Comparison of ENCODE assay signal across 1 cellular context in genomic region chr1:153786038-153786790, GRCh38.
A peak's percentile ranks its signal among the peaks of the same experiment; 100 is the strongest.
TF ChIP-seq lines count a peak whose summit lies in the region.

No MANE protein-coding gene starts in this region.

TF ChIP-seq in K562, 482 proteins besides CTCF, POLR2A, EP300 and RAD21:
- TF ChIP-seq BCOR (IDR thresholded peaks at IDR 0.05) (peak; percentile 72; the same call in 1 of the 2 replicates), KDM1A (IDR thresholded peaks at IDR 0.05) (peak in 1 of 2 experiments; percentile 48; a peak in 2 of 4 replicates), SRF (CRISPR knock-in tag; IDR thresholded peaks at IDR 0.05) (no peak), ZNF146 (CRISPR knock-in tag; IDR thresholded peaks at IDR 0.05; ENCODE audit: unreplicated experiment) (peak; percentile 99), RBM25 (IDR thresholded peaks at IDR 0.05; ENCODE audit: low read depth, low read length, severe bottlenecking) (peak; percentile 47), ZNF551 (CRISPR knock-in tag; IDR thresholded peaks at IDR 0.05) (no peak)
TF ChIP-seq in K562: peak in this region for 4.
